ENCODE assay signal across 8 cellular contexts in genomic region chr20:51542894-51543788, GRCh38. TPM values are rescaled to one million over a fixed set of nuclear protein-coding genes. Genes with fewer than 3 reads are reported as not detected.
DNase-seq lines count a peak whose midpoint lies in the region; ATAC-seq and TF ChIP-seq lines count a peak whose summit lies in the region.
"Had no signal": no experiment of that assay in that cellular context is flagged by ENCODE, and none has a peak within 500 bp of the region (broad histone marks: within the 10 kb centered on the region; RNA-seq: fewer than 3 reads in every experiment).

No MANE protein-coding gene starts in this region.

- H3K9ac ChIP-seq in OCI-LY3 (ENCODE audit: low read length): peak overlapping the region; percentile 80

- no peaks in the 10 kb centered on the region for H3K9me3 ChIP-seq in OCI-LY3 (ENCODE audit: insufficient read depth, low read length)
- H3K9me3 ChIP-seq in cardiac muscle cell (ENCODE audit: low read depth): no peaks in the 10 kb centered on the region

- no peak for ATAC-seq in GM18505 (IDR thresholded peaks at IDR 0.05; ENCODE audit: unreplicated experiment)
- ATAC-seq in HG03521 (IDR thresholded peaks at IDR 0.05; ENCODE audit: unreplicated experiment): no peak

- H2AFZ ChIP-seq in OCI-LY3 (ENCODE audit: low read depth, low read length): peak overlapping the region; percentile 87

- H3K36me3 ChIP-seq in OCI-LY3 (replicated peaks; ENCODE audit: low read depth, low read length): peaks cover 20% of the 10 kb centered on the region
- H3K36me3 ChIP-seq in cardiac muscle cell: no peaks in the 10 kb centered on the region

- H3K27me3 ChIP-seq in OCI-LY3 (ENCODE audit: low read depth, low read length) (peaks cover 36% of the 10 kb centered on the region), cardiac muscle cell (no peaks in the 10 kb centered on the region)

- no peak for TF ChIP-seq CTCF in OCI-LY3 (IDR thresholded peaks at IDR 0.05; ENCODE audit: low read depth, low read length)
- no peak for TF ChIP-seq CTCF in cardiac muscle cell (IDR thresholded peaks at IDR 0.05; ENCODE audit: low read depth, low read length)
- no peak for TF ChIP-seq CTCF in retinal pigment epithelial cell (conservative IDR thresholded peaks at IDR 0.05; ENCODE audit: low read depth, low read length)

- peak overlapping the region; percentile 96 for H3K4me2 ChIP-seq in OCI-LY3 (ENCODE audit: low read length)

- H3K27ac ChIP-seq in OCI-LY3 (ENCODE audit: low read length) (peak overlapping the region; percentile 28), cardiac muscle cell (peak overlapping the region; percentile 87)
- H3K27ac ChIP-seq: RWPE1 had no signal

- H3K4me3 ChIP-seq in OCI-LY3 (ENCODE audit: low read length) (peak overlapping the region; percentile 82), cardiac muscle cell (peak overlapping the region; percentile 86), retinal pigment epithelial cell (ENCODE audit: low read length) (peak overlapping the region; percentile 45)

- peaks cover 40% of the 10 kb centered on the region for H3K79me2 ChIP-seq in OCI-LY3 (ENCODE audit: low read length)

- peaks cover 6% of the 10 kb centered on the region for H4K20me1 ChIP-seq in OCI-LY3 (ENCODE audit: insufficient read depth, low read length)

- peaks cover 40% of the 10 kb centered on the region for H3K4me1 ChIP-seq in OCI-LY3 (ENCODE audit: low read length)
- H3K4me1 ChIP-seq in cardiac muscle cell (ENCODE audit: low read depth): peaks cover 36% of the 10 kb centered on the region

- peak; percentile 4 for TF ChIP-seq POLR2A in GM18505 (IDR thresholded peaks at IDR 0.05; ENCODE audit: borderline replicate concordance, extremely low read depth, insufficient read depth, insufficient read length)

- DNase-seq in cardiac muscle cell (ENCODE audit: low read depth in 1 of 2, low spot score in 1 of 2): no peak
- no peak for DNase-seq in retinal pigment epithelial cell (ENCODE audit: low read depth)
- DNase-seq in SIG-M5 (lab: John Stamatoyannopoulos, UW): no peak
- DNase-seq in GF-D8 (lab: John Stamatoyannopoulos, UW): no peak

RNA-seq across cellular contexts. Expression of gene NFATC2, which starts 0.6 kb away (rescaled TPM):
- total RNA-seq in cardiac muscle cell: 9.2 and 17.0 TPM in 2 replicates
- 5.8 and 11.3 TPM in 2 replicates for polyA plus RNA-seq in cardiac muscle cell
